ENCODE assay signal across 16 cellular contexts in the genomic region with DNA sequence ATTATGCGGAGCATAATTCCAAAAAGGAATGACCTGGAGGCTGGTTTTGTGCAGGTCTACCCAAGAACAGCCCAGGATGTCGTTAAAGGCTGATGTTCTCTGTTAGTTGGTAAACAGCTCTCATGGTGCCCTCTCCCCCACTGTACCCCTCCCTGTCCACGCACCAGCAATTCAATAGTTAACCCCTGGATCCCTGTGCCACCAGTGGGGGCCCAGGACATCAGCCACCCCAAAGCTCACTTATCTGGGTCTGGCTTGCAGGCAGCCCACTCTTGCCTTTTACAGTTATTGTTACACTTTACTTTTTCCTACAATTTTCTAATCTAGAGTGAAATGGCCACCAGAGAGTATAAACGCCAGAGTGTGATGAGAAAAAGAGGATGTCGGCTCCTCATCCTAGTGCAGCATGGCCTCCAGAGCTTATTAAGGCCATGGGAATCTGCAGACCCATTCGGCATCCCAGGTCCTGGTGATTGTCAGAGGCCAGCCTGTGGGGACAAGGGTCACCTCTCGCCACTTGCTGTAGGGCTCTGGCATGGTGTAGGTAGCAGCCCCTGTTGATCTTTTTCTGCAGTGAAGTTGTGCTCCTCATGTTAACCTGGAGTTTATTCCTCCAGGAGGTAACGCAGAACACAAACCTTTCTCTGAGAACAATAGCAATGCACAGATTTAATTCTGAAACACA. TPM values are rescaled to one million over a fixed set of nuclear protein-coding genes. Genes with fewer than 3 reads are reported as not detected.
DNase-seq lines count a peak whose midpoint lies in the region; TF ChIP-seq lines count a peak whose summit lies in the region.
"Had no signal": no experiment of that assay in that cellular context is flagged by ENCODE, and none has a peak within 500 bp of the region (broad histone marks: within the 10 kb centered on the region; RNA-seq: fewer than 3 reads in every experiment).

No MANE protein-coding gene starts in this region.

- H3K27ac Mint-ChIP-seq in neural crest cell (ENCODE audit: unreplicated experiment) (peak overlapping the region; percentile 47), Caco-2 (ENCODE audit: unreplicated experiment) (no peak overlapping the region)
- H3K27ac Mint-ChIP-seq: CD14-positive monocyte; CD4-positive, alpha-beta memory T cell; H9 had no signal

- POLR2A ChIA-PET in Caco-2 (lab: Charles Lee) = no interaction called here

- H3K4me3 ChIP-seq in subcutaneous abdominal adipose tissue (ENCODE audit: low read depth in 1 of 5, low read length in 5 of 5) (no peak overlapping the region), Caco-2 (ENCODE audit: low read depth, low read length) (no peak overlapping the region)
- H3K4me3 ChIP-seq: A549, BLaER1, GM12878 had no signal

- H3K4me1 Mint-ChIP-seq in neural crest cell (peaks cover 9% of the 10 kb centered on the region), Caco-2 (ENCODE audit: low read depth, unreplicated experiment) (no peaks in the 10 kb centered on the region)
- H3K4me1 Mint-ChIP-seq: CD14-positive monocyte; CD4-positive, alpha-beta memory T cell; H9 had no signal

- peaks cover 4% of the 10 kb centered on the region for H3K9me3 Mint-ChIP-seq in neural crest cell
- no peaks in the 10 kb centered on the region for H3K9me3 Mint-ChIP-seq in Caco-2 (ENCODE audit: unreplicated experiment)

- peak overlapping the region; percentile 74 for H3K27ac ChIP-seq in subcutaneous abdominal adipose tissue (ENCODE audit: low read depth, low read length)
- H3K27ac ChIP-seq: 22Rv1, A549, BLaER1 had no signal

- intact Hi-C loops in Caco-2 (cut with micrococcal nuclease; ENCODE audit: unreplicated experiment) = no loop called here

- H3K9me3 ChIP-seq in subcutaneous abdominal adipose tissue (ENCODE audit: control insufficient read depth in 5 of 5, low read length in 5 of 5) (no peaks in the 10 kb centered on the region), Caco-2 (no peaks in the 10 kb centered on the region)
- H3K9me3 ChIP-seq: A549 had no signal

- H3K9ac ChIP-seq in subcutaneous abdominal adipose tissue (ENCODE audit: low read length in 5 of 5) = peak overlapping the region in 1 of 5 donors; percentile 6
- H3K9ac ChIP-seq: BLaER1 had no signal

- in situ Hi-C loops in GM13976 (cut with MboI; ENCODE audit: low sequenced_read_pairs, unreplicated experiment) = no loop called here

- H3K27me3 ChIP-seq in subcutaneous abdominal adipose tissue (ENCODE audit: control insufficient read depth in 5 of 5, insufficient read depth in 4 of 5, low read length in 5 of 5) (peaks cover 0 to 2% (median 0%) of the 10 kb centered on the region in 5 donors), Caco-2 (replicated peaks; ENCODE audit: control insufficient read depth, insufficient read depth, low read length) (no peaks in the 10 kb centered on the region)
- H3K27me3 ChIP-seq: BLaER1 had no signal

- CTCF ChIA-PET in Caco-2 (lab: Charles Lee) = no interaction called here

- TF ChIP-seq CTCF in neural crest cell (conservative IDR thresholded peaks at IDR 0.05) = no peak
- no peak for TF ChIP-seq CTCF in Caco-2 (IDR thresholded peaks at IDR 0.05; ENCODE audit: insufficient read depth in 1 of 2, low read depth in 1 of 2, low read length in 1 of 2, severe bottlenecking in 1 of 2, unreplicated experiment in 1 of 2)
- TF ChIP-seq CTCF in GM13976 (IDR thresholded peaks at IDR 0.05; ENCODE audit: borderline replicate concordance, control extremely low read depth, extremely low read depth, insufficient read depth, missing control alignments) = no peak

- H3K4me3 Mint-ChIP-seq in neural crest cell = no peak overlapping the region
- no peak overlapping the region for H3K4me3 Mint-ChIP-seq in Caco-2 (ENCODE audit: unreplicated experiment)
- H3K4me3 Mint-ChIP-seq: CD14-positive monocyte; CD4-positive, alpha-beta memory T cell; H9 had no signal

- H3K36me3 Mint-ChIP-seq in neural crest cell (ENCODE audit: low read depth) = no peaks in the 10 kb centered on the region
- no peaks in the 10 kb centered on the region for H3K36me3 Mint-ChIP-seq in Caco-2 (ENCODE audit: insufficient read depth, unreplicated experiment)
- H3K36me3 Mint-ChIP-seq: CD14-positive monocyte; CD4-positive, alpha-beta memory T cell had no signal

- peak; percentile 33 for DNase-seq in activated effector memory CD4-positive, alpha-beta T cell treated with anti-CD3 and anti-CD28 coated beads, Interleukin-2, amount 50 U/mL, for 16 hours
- DNase-seq in activated effector memory CD4-positive, alpha-beta T cell treated with Interleukin-2 at 50 U/mL for 16 hours = no peak
- DNase-seq in neural crest cell (ENCODE audit: low read depth, low spot score) = no peak
- DNase-seq in Caco-2 = no peak
- DNase-seq in inferior parietal cortex (ENCODE audit: extremely low spot score) = no peak
- no peak for DNase-seq in GM13976 (ENCODE audit: low spot score)
- DNase-seq: Calu3; CD4-positive, alpha-beta memory T cell; DMS79 treated with DMSO at 0.1 percent for 48 hours; H9 had no signal

- peaks cover 19 to 79% (median 72%) of the 10 kb centered on the region in 5 donors for H3K4me1 ChIP-seq in subcutaneous abdominal adipose tissue (ENCODE audit: control insufficient read depth in 5 of 5, insufficient read depth in 5 of 5, low read length in 5 of 5)
- H3K4me1 ChIP-seq in Caco-2 = no peaks in the 10 kb centered on the region

- H3K27me3 Mint-ChIP-seq in neural crest cell (ENCODE audit: low read depth) (no peaks in the 10 kb centered on the region), Caco-2 (ENCODE audit: insufficient read depth, unreplicated experiment) (no peaks in the 10 kb centered on the region)

- peaks cover 0 to 14% (median 2%) of the 10 kb centered on the region in 5 donors for H3K36me3 ChIP-seq in subcutaneous abdominal adipose tissue (ENCODE audit: control insufficient read depth in 5 of 5, insufficient read depth in 5 of 5, low read length in 5 of 5)
- no peaks in the 10 kb centered on the region for H3K36me3 ChIP-seq in Caco-2 (ENCODE audit: control insufficient read depth, insufficient read depth, low read length)
- H3K36me3 ChIP-seq: BLaER1 had no signal

- no TSS peak for BruUV-seq in Caco-2 (replicated peaks; lab: Mats Ljungman, UMichigan)

RNA-seq across cellular contexts. Expression of a gene that starts 30.3 kb away (rescaled TPM):
- 0.96 and 1.1 TPM in 2 replicates for total RNA-seq in neural crest cell
- not detected in 2 replicates for total RNA-seq in Caco-2 (2022)
- total RNA-seq: Calu3; CD4-positive, alpha-beta memory T cell; GM12878 had no signal
